ENCODE assay signal across 17 cellular contexts in genomic region chr17:45904886-45905285, GRCh38. TPM values are rescaled to one million over a fixed set of nuclear protein-coding genes. Genes with fewer than 3 reads are reported as not detected.
A peak's percentile ranks its signal among the peaks of the same experiment; 100 is the strongest.
DNase-seq lines count a peak whose midpoint lies in the region; ATAC-seq and TF ChIP-seq lines count a peak whose summit lies in the region.
"Had no signal": no experiment of that assay in that cellular context is flagged by ENCODE, and none has a peak within 500 bp of the region (broad histone marks: within the 10 kb centered on the region; RNA-seq: fewer than 3 reads in every experiment).

No MANE protein-coding gene starts in this region.

- peak overlapping the region; percentile 6 for H3K4me3 ChIP-seq in neural cell (ENCODE audit: low read length)
- H3K4me3 ChIP-seq: BLaER1 had no signal

- no peaks in the 10 kb centered on the region for H3K9me3 ChIP-seq in neural cell (ENCODE audit: low read length)
- H3K9me3 ChIP-seq: BLaER1, SK-N-SH had no signal

- TF ChIP-seq RAD21 in neural cell (conservative IDR thresholded peaks at IDR 0.05) = no peak

- H3K36me3 ChIP-seq in neural cell (ENCODE audit: insufficient read depth, low read length) = no peaks in the 10 kb centered on the region
- H3K36me3 ChIP-seq: BLaER1 had no signal

- ATAC-seq in left ventricle myocardium superior = peak; percentile 13
- ATAC-seq in left cardiac atrium = no peak
- no peak for ATAC-seq in GM18870 (IDR thresholded peaks at IDR 0.05; ENCODE audit: unreplicated experiment)
- ATAC-seq in GM19463 (IDR thresholded peaks at IDR 0.05; ENCODE audit: unreplicated experiment) = no peak
- ATAC-seq: Right ventricle myocardium inferior had no signal

- no peak for DNase-seq in left ventricle myocardium superior
- no peak for DNase-seq in left cardiac atrium
- DNase-seq in NCI-H82 treated with DMSO at 0.1 percent for 48 hours (lab: John Stamatoyannopoulos, UW; ENCODE audit: unreplicated experiment) = peak; percentile 38
- no peak for DNase-seq in activated CD4-positive, CD25-positive, alpha-beta regulatory T cell (lab: John Stamatoyannopoulos, UW)
- DNase-seq: CD4-positive, alpha-beta memory T cell; DMS79; H9; Karpas-422; NCI-H1694 treated with DMSO at 0.1 percent for 48 hours; NCI-H510A; SK-N-SH had no signal

- peaks cover 41% of the 10 kb centered on the region for H4K20me1 ChIP-seq in neural cell (ENCODE audit: insufficient read depth)
- H4K20me1 ChIP-seq: BLaER1 had no signal

- TF ChIP-seq EP300 in neural cell (conservative IDR thresholded peaks at IDR 0.05; ENCODE audit: poor library complexity, severe bottlenecking) = no peak

- H3F3A ChIP-seq in neural cell (ENCODE audit: insufficient read depth, low read length, poor library complexity, severe bottlenecking) = peaks cover 4% of the 10 kb centered on the region

- H3K27me3 ChIP-seq in neural cell (ENCODE audit: insufficient read depth, low read depth, low read length) = no peaks in the 10 kb centered on the region

- H3K79me2 ChIP-seq in neural cell (replicated peaks; ENCODE audit: insufficient read depth, low read length) = peaks cover 68% of the 10 kb centered on the region

- intact Hi-C loops in left ventricle myocardium superior (cut with micrococcal nuclease) (no loop called here), left cardiac atrium (cut with DNase I) (no loop called here)

- no peak overlapping the region for H3K9ac ChIP-seq in neural cell (ENCODE audit: low read length)
- H3K9ac ChIP-seq: BLaER1, SK-N-SH had no signal

- TF ChIP-seq CTCF in neural cell (IDR thresholded peaks at IDR 0.05; ENCODE audit: poor library complexity, severe bottlenecking) = no peak

- H2AFZ ChIP-seq in neural cell (ENCODE audit: low read depth, low read length) = no peak overlapping the region

- no peak overlapping the region for H3K4me2 ChIP-seq in neural cell (ENCODE audit: low read length)
- H3K4me2 ChIP-seq: BLaER1, SK-N-SH had no signal

- H3K9me2 ChIP-seq in neural cell (ENCODE audit: insufficient read depth, low read length) = no peaks in the 10 kb centered on the region
- H3K9me2 ChIP-seq: SK-N-SH had no signal

- no peak overlapping the region for H3K27ac ChIP-seq in neural cell (ENCODE audit: low read length)
- H3K27ac ChIP-seq: BLaER1 had no signal

TF ChIP-seq in neural cell, 6 proteins besides CTCF, POLR2A, EP300 and RAD21:
- TF ChIP-seq POLR2AphosphoS5 (IDR thresholded peaks at IDR 0.05) = no peak
TF ChIP-seq in neural cell: peak in this region for 0.

RNA-seq across cellular contexts. Expression of gene MAPT, which starts 10.5 kb away (rescaled TPM):
- total RNA-seq in left ventricle myocardium superior = 42.2 TPM
- total RNA-seq in left cardiac atrium = 10 to 100 TPM; 20.8 to 24.0 TPM
- polyA plus RNA-seq in neural cell = 94.5 and 101 TPM in 2 replicates
- 118 and 135 TPM in 2 replicates for polyA minus RNA-seq in neural cell
- polyA plus RNA-seq: IgD-negative memory B cell had no signal
